2 cellular contexts compared by ENCODE assay signal in the genomic region with DNA sequence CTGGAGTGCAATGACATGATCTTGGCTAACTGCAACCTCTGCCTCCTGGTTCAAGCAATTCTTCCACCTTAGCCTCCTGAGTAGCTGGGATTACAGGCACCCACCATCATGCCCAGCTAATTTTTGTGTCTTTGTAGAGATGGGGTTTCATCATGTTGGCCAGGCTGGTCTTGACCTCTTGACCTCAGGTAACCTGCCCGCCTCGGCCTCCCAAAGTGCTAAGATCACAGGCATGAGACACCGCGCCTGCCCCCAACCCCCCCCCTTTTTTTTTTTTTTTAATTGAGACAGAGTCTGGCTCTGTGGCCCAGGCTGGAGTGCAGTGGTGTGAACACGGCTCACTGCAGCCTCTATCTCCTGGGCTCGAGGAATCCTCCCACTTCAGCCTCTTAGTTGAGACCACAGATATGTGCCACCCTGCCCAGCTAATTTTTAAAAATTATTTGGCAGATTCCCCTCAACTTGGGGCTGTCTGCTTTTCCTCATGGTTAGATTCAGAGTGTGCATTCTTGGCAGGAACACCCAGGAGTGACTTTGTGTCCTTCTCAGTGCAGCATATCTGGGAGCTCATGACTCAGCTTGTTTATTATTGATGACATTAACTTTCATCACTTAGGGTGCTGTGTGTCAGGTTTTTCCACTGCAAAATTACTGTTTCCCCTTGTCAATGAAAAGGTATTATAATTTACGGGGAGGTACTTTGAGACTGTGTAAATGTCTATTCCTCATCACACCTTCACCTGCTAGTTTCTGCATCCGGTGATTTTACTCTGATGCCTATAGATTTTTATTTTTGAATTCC.
A peak's percentile ranks its signal among the peaks of the same experiment; 100 is the strongest.
TF ChIP-seq lines count a peak whose summit lies in the region.

No MANE protein-coding gene starts in this region.

TF ChIP-seq in K562, 482 proteins besides CTCF, POLR2A, EP300 and RAD21 (continued from another document and continues in another):
- TF ChIP-seq, protein P1, sequence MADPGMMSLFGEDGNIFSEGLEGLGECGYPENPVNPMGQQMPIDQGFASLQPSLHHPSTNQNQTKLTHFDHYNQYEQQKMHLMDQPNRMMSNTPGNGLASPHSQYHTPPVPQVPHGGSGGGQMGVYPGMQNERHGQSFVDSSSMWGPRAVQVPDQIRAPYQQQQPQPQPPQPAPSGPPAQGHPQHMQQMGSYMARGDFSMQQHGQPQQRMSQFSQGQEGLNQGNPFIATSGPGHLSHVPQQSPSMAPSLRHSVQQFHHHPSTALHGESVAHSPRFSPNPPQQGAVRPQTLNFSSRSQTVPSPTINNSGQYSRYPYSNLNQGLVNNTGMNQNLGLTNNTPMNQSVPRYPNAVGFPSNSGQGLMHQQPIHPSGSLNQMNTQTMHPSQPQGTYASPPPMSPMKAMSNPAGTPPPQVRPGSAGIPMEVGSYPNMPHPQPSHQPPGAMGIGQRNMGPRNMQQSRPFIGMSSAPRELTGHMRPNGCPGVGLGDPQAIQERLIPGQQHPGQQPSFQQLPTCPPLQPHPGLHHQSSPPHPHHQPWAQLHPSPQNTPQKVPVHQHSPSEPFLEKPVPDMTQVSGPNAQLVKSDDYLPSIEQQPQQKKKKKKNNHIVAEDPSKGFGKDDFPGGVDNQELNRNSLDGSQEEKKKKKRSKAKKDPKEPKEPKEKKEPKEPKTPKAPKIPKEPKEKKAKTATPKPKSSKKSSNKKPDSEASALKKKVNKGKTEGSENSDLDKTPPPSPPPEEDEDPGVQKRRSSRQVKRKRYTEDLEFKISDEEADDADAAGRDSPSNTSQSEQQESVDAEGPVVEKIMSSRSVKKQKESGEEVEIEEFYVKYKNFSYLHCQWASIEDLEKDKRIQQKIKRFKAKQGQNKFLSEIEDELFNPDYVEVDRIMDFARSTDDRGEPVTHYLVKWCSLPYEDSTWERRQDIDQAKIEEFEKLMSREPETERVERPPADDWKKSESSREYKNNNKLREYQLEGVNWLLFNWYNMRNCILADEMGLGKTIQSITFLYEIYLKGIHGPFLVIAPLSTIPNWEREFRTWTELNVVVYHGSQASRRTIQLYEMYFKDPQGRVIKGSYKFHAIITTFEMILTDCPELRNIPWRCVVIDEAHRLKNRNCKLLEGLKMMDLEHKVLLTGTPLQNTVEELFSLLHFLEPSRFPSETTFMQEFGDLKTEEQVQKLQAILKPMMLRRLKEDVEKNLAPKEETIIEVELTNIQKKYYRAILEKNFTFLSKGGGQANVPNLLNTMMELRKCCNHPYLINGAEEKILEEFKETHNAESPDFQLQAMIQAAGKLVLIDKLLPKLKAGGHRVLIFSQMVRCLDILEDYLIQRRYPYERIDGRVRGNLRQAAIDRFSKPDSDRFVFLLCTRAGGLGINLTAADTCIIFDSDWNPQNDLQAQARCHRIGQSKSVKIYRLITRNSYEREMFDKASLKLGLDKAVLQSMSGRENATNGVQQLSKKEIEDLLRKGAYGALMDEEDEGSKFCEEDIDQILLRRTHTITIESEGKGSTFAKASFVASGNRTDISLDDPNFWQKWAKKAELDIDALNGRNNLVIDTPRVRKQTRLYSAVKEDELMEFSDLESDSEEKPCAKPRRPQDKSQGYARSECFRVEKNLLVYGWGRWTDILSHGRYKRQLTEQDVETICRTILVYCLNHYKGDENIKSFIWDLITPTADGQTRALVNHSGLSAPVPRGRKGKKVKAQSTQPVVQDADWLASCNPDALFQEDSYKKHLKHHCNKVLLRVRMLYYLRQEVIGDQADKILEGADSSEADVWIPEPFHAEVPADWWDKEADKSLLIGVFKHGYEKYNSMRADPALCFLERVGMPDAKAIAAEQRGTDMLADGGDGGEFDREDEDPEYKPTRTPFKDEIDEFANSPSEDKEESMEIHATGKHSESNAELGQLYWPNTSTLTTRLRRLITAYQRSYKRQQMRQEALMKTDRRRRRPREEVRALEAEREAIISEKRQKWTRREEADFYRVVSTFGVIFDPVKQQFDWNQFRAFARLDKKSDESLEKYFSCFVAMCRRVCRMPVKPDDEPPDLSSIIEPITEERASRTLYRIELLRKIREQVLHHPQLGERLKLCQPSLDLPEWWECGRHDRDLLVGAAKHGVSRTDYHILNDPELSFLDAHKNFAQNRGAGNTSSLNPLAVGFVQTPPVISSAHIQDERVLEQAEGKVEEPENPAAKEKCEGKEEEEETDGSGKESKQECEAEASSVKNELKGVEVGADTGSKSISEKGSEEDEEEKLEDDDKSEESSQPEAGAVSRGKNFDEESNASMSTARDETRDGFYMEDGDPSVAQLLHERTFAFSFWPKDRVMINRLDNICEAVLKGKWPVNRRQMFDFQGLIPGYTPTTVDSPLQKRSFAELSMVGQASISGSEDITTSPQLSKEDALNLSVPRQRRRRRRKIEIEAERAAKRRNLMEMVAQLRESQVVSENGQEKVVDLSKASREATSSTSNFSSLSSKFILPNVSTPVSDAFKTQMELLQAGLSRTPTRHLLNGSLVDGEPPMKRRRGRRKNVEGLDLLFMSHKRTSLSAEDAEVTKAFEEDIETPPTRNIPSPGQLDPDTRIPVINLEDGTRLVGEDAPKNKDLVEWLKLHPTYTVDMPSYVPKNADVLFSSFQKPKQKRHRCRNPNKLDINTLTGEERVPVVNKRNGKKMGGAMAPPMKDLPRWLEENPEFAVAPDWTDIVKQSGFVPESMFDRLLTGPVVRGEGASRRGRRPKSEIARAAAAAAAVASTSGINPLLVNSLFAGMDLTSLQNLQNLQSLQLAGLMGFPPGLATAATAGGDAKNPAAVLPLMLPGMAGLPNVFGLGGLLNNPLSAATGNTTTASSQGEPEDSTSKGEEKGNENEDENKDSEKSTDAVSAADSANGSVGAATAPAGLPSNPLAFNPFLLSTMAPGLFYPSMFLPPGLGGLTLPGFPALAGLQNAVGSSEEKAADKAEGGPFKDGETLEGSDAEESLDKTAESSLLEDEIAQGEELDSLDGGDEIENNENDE (IDR thresholded peaks at IDR 0.05; ENCODE audit: low read depth, low read length) = no peak
- no peak for TF ChIP-seq NR2C2 (CRISPR knock-in tag; IDR thresholded peaks at IDR 0.05)
- peak; percentile 52; the same call in 1 of the 2 replicates for TF ChIP-seq NR2C2 (tag; IDR thresholded peaks at IDR 0.05)
- TF ChIP-seq ZC3H8 (IDR thresholded peaks at IDR 0.05) = no peak
- peak; percentile 72 for TF ChIP-seq CEBPG (CRISPR knock-in tag; IDR thresholded peaks at IDR 0.05)
- TF ChIP-seq CEBPG (tag; conservative IDR thresholded peaks at IDR 0.05 in 1 of 2, IDR thresholded peaks at IDR 0.05 in 1 of 2) = peak in 1 of 2 experiments; percentile 75; a peak in 2 of 4 replicates
- TF ChIP-seq ZNF316 (IDR thresholded peaks at IDR 0.05) = peak; percentile 98
- TF ChIP-seq STAG1 (CRISPR knock-in tag; IDR thresholded peaks at IDR 0.05; ENCODE audit: borderline replicate concordance) = no peak

TF ChIP-seq in HepG2, 621 proteins besides CTCF, POLR2A, EP300 and RAD21 (continued from another document and continues in another):
- TF ChIP-seq, protein P2, sequence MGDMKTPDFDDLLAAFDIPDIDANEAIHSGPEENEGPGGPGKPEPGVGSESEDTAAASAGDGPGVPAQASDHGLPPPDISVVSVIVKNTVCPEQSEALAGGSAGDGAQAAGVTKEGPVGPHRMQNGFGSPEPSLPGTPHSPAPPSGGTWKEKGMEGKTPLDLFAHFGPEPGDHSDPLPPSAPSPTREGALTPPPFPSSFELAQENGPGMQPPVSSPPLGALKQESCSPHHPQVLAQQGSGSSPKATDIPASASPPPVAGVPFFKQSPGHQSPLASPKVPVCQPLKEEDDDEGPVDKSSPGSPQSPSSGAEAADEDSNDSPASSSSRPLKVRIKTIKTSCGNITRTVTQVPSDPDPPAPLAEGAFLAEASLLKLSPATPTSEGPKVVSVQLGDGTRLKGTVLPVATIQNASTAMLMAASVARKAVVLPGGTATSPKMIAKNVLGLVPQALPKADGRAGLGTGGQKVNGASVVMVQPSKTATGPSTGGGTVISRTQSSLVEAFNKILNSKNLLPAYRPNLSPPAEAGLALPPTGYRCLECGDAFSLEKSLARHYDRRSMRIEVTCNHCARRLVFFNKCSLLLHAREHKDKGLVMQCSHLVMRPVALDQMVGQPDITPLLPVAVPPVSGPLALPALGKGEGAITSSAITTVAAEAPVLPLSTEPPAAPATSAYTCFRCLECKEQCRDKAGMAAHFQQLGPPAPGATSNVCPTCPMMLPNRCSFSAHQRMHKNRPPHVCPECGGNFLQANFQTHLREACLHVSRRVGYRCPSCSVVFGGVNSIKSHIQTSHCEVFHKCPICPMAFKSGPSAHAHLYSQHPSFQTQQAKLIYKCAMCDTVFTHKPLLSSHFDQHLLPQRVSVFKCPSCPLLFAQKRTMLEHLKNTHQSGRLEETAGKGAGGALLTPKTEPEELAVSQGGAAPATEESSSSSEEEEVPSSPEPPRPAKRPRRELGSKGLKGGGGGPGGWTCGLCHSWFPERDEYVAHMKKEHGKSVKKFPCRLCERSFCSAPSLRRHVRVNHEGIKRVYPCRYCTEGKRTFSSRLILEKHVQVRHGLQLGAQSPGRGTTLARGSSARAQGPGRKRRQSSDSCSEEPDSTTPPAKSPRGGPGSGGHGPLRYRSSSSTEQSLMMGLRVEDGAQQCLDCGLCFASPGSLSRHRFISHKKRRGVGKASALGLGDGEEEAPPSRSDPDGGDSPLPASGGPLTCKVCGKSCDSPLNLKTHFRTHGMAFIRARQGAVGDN (CRISPR knock-in tag; IDR thresholded peaks at IDR 0.05) = peak; percentile 41; the same call in 1 of the 2 replicates
- TF ChIP-seq MAFK (conservative IDR thresholded peaks at IDR 0.05 in 1 of 2, IDR thresholded peaks at IDR 0.05 in 1 of 2; ENCODE audit: low read length in 2 of 2) = peak; percentile 84 to 85
- no peak for TF ChIP-seq ARNTL (CRISPR knock-in tag; IDR thresholded peaks at IDR 0.05)
- TF ChIP-seq ZNF276 (CRISPR knock-in tag; IDR thresholded peaks at IDR 0.05; ENCODE audit: low read depth) = no peak
- TF ChIP-seq RFXANK (CRISPR knock-in tag; IDR thresholded peaks at IDR 0.05) = no peak
- TF ChIP-seq PAX8 (CRISPR knock-in tag; IDR thresholded peaks at IDR 0.05; ENCODE audit: borderline replicate concordance) = no peak
- TF ChIP-seq, protein P3, sequence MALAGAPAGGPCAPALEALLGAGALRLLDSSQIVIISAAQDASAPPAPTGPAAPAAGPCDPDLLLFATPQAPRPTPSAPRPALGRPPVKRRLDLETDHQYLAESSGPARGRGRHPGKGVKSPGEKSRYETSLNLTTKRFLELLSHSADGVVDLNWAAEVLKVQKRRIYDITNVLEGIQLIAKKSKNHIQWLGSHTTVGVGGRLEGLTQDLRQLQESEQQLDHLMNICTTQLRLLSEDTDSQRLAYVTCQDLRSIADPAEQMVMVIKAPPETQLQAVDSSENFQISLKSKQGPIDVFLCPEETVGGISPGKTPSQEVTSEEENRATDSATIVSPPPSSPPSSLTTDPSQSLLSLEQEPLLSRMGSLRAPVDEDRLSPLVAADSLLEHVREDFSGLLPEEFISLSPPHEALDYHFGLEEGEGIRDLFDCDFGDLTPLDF (CRISPR knock-in tag; IDR thresholded peaks at IDR 0.05) = no peak
- no peak for TF ChIP-seq ATF1 (CRISPR knock-in tag; IDR thresholded peaks at IDR 0.05)
- no peak for TF ChIP-seq ZNF704 (CRISPR knock-in tag; IDR thresholded peaks at IDR 0.05; ENCODE audit: borderline replicate concordance)
- no peak for TF ChIP-seq ZNF263 (CRISPR knock-in tag; IDR thresholded peaks at IDR 0.05)
- no peak for TF ChIP-seq ZNF562 (CRISPR knock-in tag; IDR thresholded peaks at IDR 0.05; ENCODE audit: borderline replicate concordance)
- TF ChIP-seq MTF2 (CRISPR knock-in tag; IDR thresholded peaks at IDR 0.05; ENCODE audit: borderline replicate concordance) = no peak
- no peak for TF ChIP-seq PREB (CRISPR knock-in tag; IDR thresholded peaks at IDR 0.05)
- TF ChIP-seq ZNF772 (CRISPR knock-in tag; IDR thresholded peaks at IDR 0.05) = no peak
